In the genomic region with DNA sequence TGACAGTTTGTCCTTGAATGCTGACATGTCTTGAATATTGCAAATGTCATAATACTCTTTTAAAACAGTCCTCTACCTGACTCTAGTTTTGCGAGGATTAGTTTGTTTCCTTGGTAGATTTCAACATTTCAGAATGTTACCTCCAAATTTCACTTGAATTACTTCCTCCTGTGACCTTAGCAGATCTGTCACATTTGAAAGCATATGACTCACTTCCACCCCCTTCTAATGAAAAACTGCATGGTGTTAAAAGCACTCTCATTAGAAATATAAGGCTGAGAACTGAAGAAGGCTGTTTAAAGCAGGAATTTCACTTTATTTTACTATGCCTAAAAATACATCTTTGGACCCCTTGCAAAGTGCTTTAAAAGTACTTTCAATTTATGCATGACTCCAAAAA, we compare ENCODE assay signal across 23 cellular contexts.
DNase-seq lines count a peak whose midpoint lies in the region; ATAC-seq and TF ChIP-seq lines count a peak whose summit lies in the region.
"Had no signal": no experiment of that assay in that cellular context is flagged by ENCODE, and none has a peak within 500 bp of the region (broad histone marks: within the 10 kb centered on the region; RNA-seq: fewer than 3 reads in every experiment).

No MANE protein-coding gene starts in this region.

- no peak overlapping the region for H2AK9ac ChIP-seq in IMR-90 (replicated peaks; ENCODE audit: low read depth, low read length, poor library complexity)

- no peak overlapping the region for H4K5ac ChIP-seq in IMR-90 (ENCODE audit: low read depth, low read length)

- peak overlapping the region; percentile 68; the same call in 1 of the 2 replicates for H3K23ac ChIP-seq in IMR-90 (ENCODE audit: low read depth, low read length)

- H3K4ac ChIP-seq in IMR-90 (ENCODE audit: low read depth, low read length) = no peak overlapping the region

- H3K4me3 Mint-ChIP-seq in neural progenitor cell = no peak overlapping the region
- H3K4me3 Mint-ChIP-seq: naive B cell; T-helper 2 cell treated with Interferon-gamma antibody and Interleukin-4, amounts not matched to agents 5 μg/mL and 100 μg/mL, for 36 hours had no signal

- peaks cover 2% of the 10 kb centered on the region for H3K27me3 Mint-ChIP-seq in neural progenitor cell (ENCODE audit: insufficient read depth, low read depth)

- H3K79me2 ChIP-seq in neural progenitor cell (ENCODE audit: low read depth) = no peaks in the 10 kb centered on the region

- TF ChIP-seq POLR2A in IMR-90 (IDR thresholded peaks at IDR 0.05; ENCODE audit: low read depth, low read length) = no peak

- H4K20me1 ChIP-seq in IMR-90 (ENCODE audit: insufficient read depth, low read length) (no peaks in the 10 kb centered on the region), neural progenitor cell (ENCODE audit: low read depth) (no peaks in the 10 kb centered on the region)

- 0 out of 2 replicates have a peak overlapping the region, but pooled peaks have one; percentile 75 for H2AK5ac ChIP-seq in IMR-90 (ENCODE audit: low read depth, low read length)

- TF ChIP-seq RAD21 in IMR-90 (IDR thresholded peaks at IDR 0.05; ENCODE audit: low read length) = no peak

- H3K36me3 ChIP-seq in IMR-90 (ENCODE audit: control insufficient read depth, insufficient read depth, low read length) = no peaks in the 10 kb centered on the region
- no peaks in the 10 kb centered on the region for H3K36me3 ChIP-seq in neural progenitor cell
- H3K36me3 ChIP-seq: BE2C, gastroesophageal sphincter, pancreas, suprapubic skin had no signal

- H2BK20ac ChIP-seq in IMR-90 (ENCODE audit: low read depth, low read length) = no peak overlapping the region; the same call in 1 of the 2 replicates

- ATAC-seq in IMR-90 (ENCODE audit: low read depth) (no peak), sciatic nerve (no peak)
- ATAC-seq: gastroesophageal sphincter had no signal

- H3K79me1 ChIP-seq in IMR-90 (ENCODE audit: low read depth in 1 of 2, low read length in 2 of 2) = no peaks in the 10 kb centered on the region

- H2AFZ ChIP-seq in IMR-90 (replicated peaks; ENCODE audit: low read length, poor library complexity) (no peak overlapping the region), neural progenitor cell (replicated peaks) (no peak overlapping the region)

- dilution Hi-C loops in IMR-90 (cut with HindIII; ENCODE audit: low sequenced_read_pairs, unreplicated experiment) = no loop called here

- H3K27ac ChIP-seq in IMR-90 (ENCODE audit: insufficient read depth, low read length) (no peak overlapping the region), neural progenitor cell (no peak overlapping the region)
- H3K27ac ChIP-seq: coronary artery, gastroesophageal sphincter, KMS-11, pancreas, suprapubic skin had no signal

- H3K9me3 ChIP-seq in IMR-90 (ENCODE audit: control insufficient read depth, insufficient read depth, low read length) (peaks cover 2% of the 10 kb centered on the region; the same call in 1 of the 2 replicates), neural progenitor cell (ENCODE audit: low read depth) (no peaks in the 10 kb centered on the region)
- H3K9me3 ChIP-seq: BE2C, pancreas, suprapubic skin had no signal

- H3K4me1 Mint-ChIP-seq in neural progenitor cell = peaks cover 19% of the 10 kb centered on the region
- H3K4me1 Mint-ChIP-seq: naive B cell had no signal

- H3F3A ChIP-seq in neural progenitor cell (ENCODE audit: low read depth) = no peaks in the 10 kb centered on the region

- peaks cover 2% of the 10 kb centered on the region for H3K36me3 Mint-ChIP-seq in neural progenitor cell
- H3K36me3 Mint-ChIP-seq: naive B cell had no signal

- no peak overlapping the region for H3K56ac ChIP-seq in IMR-90 (ENCODE audit: extremely low read depth, insufficient read depth, low read length)

- H3K4me2 ChIP-seq in IMR-90 (ENCODE audit: low read depth, low read length) (no peak overlapping the region), neural progenitor cell (no peak overlapping the region)
- H3K4me2 ChIP-seq: KMS-11 had no signal

- intact Hi-C loops in IMR-90 (cut with micrococcal nuclease) = no loop called here
- intact Hi-C loops in sciatic nerve (cut with DNase I) = no loop called here

- H3K4me3 ChIP-seq in IMR-90 (ENCODE audit: insufficient read depth, low read depth, low read length) (no peak overlapping the region), neural progenitor cell (no peak overlapping the region)
- H3K4me3 ChIP-seq: coronary artery, gastroesophageal sphincter, lung, pancreas, suprapubic skin had no signal

- H3K9me3 Mint-ChIP-seq in neural progenitor cell = peaks cover 4% of the 10 kb centered on the region
- H3K9me3 Mint-ChIP-seq: T-helper 2 cell treated with Interferon-gamma antibody and Interleukin-4, amounts not matched to agents 5 μg/mL and 100 μg/mL, for 36 hours had no signal

- CTCF ChIA-PET in IMR-90 (lab: Yijun Ruan, JAX) = interaction anchor here (1.0 kb wide), 1 partner anchor 190 kb away, joined by 3 read pairs; no protein-coding TSS in a partner anchor

- H2BK15ac ChIP-seq in IMR-90 (ENCODE audit: low read depth, low read length) = 0 out of 3 replicates have a peak overlapping the region, but pooled peaks have one; percentile 15

- 0 out of 2 replicates have a peak overlapping the region, but pooled peaks have one; percentile 25 for H3K14ac ChIP-seq in IMR-90 (replicated peaks; ENCODE audit: low read depth, low read length)

- no peak overlapping the region for H2BK5ac ChIP-seq in IMR-90 (ENCODE audit: low read depth, low read length, poor library complexity, severe bottlenecking)

- 83% methylated on average over 1 of the region's 1 CpG; no CpG with 5 or more reads in 1 of the 2 experiments for WGBS in IMR-90 (ENCODE audit: extremely low coverage in 2 of 2, insufficient read length in 1 of 2), 2 experiments

- H4K8ac ChIP-seq in IMR-90 (ENCODE audit: low read depth in 2 of 2, low read length in 2 of 2) = no peak overlapping the region

- H3K27me3 ChIP-seq in IMR-90 (ENCODE audit: control insufficient read depth, insufficient read depth, low read length) (no peaks in the 10 kb centered on the region), neural progenitor cell (no peaks in the 10 kb centered on the region)
- H3K27me3 ChIP-seq: BE2C, gastroesophageal sphincter, pancreas, suprapubic skin had no signal

- no peaks in the 10 kb centered on the region for H3K9me1 ChIP-seq in IMR-90 (ENCODE audit: insufficient read depth, low read length)

- POLR2A ChIA-PET in IMR-90 (lab: Charles Lee; ENCODE audit: unreplicated experiment) = no interaction called here

- H3K4me1 ChIP-seq in IMR-90 (ENCODE audit: control insufficient read depth, insufficient read depth, low read length) = peaks cover under 1% of the 10 kb centered on the region; the same call in 1 of the 2 replicates
- peaks cover 9% of the 10 kb centered on the region for H3K4me1 ChIP-seq in neural progenitor cell
- H3K4me1 ChIP-seq: BE2C, pancreas, suprapubic skin had no signal

- BruUV-seq in IMR-90 (replicated peaks; lab: Mats Ljungman, UMichigan) = no TSS peak

- TF ChIP-seq CTCF in IMR-90 (conservative IDR thresholded peaks at IDR 0.05; ENCODE audit: low read depth, low read length) = no peak
- no peak for TF ChIP-seq CTCF in neural progenitor cell (IDR thresholded peaks at IDR 0.05)

- no peak overlapping the region for H3K18ac ChIP-seq in IMR-90 (ENCODE audit: low read depth, low read length)

- DNase-seq in CD1c-positive myeloid dendritic cell (ENCODE audit: extremely low spot score) (peak; percentile 51), IMR-90 (no peak), RPMI7951 (ENCODE audit: low read depth) (peak; percentile 28), iris pigment epithelial cell (ENCODE audit: low read depth) (peak; percentile 11), sciatic nerve (ENCODE audit: low spot score) (no peak), NCI-H2107 (lab: John Stamatoyannopoulos, UW) (no peak), neural progenitor cell (ENCODE audit: low spot score) (no peak), T-helper 1 cell (no peak)
- DNase-seq: activated CD4-positive, CD25-positive, alpha-beta regulatory T cell treated with anti-CD3 and anti-CD28 coated beads, Interleukin-2, amount 50 U/mL, for 72 hours; activated CD8-positive, alpha-beta memory T cell treated with anti-CD3 and anti-CD28 coated beads, Interleukin-2, amount 50 U/mL, for 4 hours; activated naive CD4-positive, alpha-beta T cell; BE2C; naive B cell; NCI-H1436 treated with DMSO at 0.1 percent for 48 hours; pancreas; Right ventricle myocardium superior; stimulated activated CD4-positive, alpha-beta T cell treated with anti-CD3 and anti-CD28 coated beads, Interleukin-4, amount 100 ng/mL, for 24 hours had no signal

- in situ Hi-C loops in IMR-90 (cut with MboI; ENCODE audit: low sequenced_read_pairs) = no loop called here

- H2BK120ac ChIP-seq in IMR-90 (ENCODE audit: low read depth, low read length) = no peak overlapping the region

- H3K27ac Mint-ChIP-seq in neural progenitor cell = no peak overlapping the region
- H3K27ac Mint-ChIP-seq: naive B cell; T-helper 2 cell treated with Interferon-gamma antibody and Interleukin-4, amounts not matched to agents 5 μg/mL and 100 μg/mL, for 36 hours had no signal

- H4K91ac ChIP-seq in IMR-90 (ENCODE audit: insufficient read depth, low read depth, low read length) = no peak overlapping the region

- no peak overlapping the region for H3K9ac ChIP-seq in IMR-90 (ENCODE audit: low read depth, low read length)
- H3K9ac ChIP-seq in neural progenitor cell = no peak overlapping the region
- H3K9ac ChIP-seq: KMS-11 had no signal

TF ChIP-seq in IMR-90, 13 proteins besides CTCF, POLR2A, EP300 and RAD21:
- no peak for TF ChIP-seq CHD1 (IDR thresholded peaks at IDR 0.05; ENCODE audit: low read depth, low read length)
- TF ChIP-seq ELK1 (IDR thresholded peaks at IDR 0.05; ENCODE audit: borderline replicate concordance, low read depth, low read length) = no peak
- TF ChIP-seq SMC3 (IDR thresholded peaks at IDR 0.05; ENCODE audit: low read depth, low read length) = no peak

Comparison
In these comparisons a context has a peak if more than half of its experiments do, and no peak if none do; other contexts are left out.
1. DNase-seq: peak in CD1c-positive myeloid dendritic cell (single experiment), RPMI7951 (single experiment) and iris pigment epithelial cell (single experiment); none in IMR-90 (single experiment), sciatic nerve (single experiment), NCI-H2107 (single experiment), neural progenitor cell (single experiment) and T-helper 1 cell (0 of 5).